8 cellular contexts compared by ENCODE assay signal in the genomic region with DNA sequence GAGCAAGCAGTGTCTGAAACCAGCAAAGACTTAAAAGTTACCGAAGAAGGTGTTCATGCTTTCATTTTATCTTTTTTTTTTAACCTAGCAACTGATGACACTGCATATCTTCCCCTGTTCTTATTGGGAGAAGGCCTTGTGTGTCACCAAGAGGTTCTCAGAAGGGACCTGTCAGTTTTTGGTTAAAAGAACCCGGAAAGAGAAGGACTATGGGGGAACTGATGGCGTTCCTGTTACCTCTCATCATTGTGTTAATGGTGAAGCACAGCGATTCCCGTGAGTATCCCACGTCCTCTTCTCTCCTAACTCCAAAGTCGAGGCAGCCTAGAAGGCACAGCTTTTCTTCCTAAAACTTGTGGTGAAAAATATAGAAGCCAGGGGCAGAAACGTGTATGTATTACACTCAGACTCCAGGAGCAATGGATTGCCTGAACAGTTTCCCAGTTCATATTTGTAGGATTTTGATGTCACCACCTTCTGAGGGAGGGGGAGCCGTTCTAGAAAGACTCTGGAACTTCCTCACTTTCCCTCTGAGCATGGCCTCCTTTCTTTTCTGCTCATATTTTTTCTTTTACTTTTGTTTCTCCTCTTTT. TPM values are rescaled to one million over a fixed set of nuclear protein-coding genes. Genes with fewer than 3 reads are reported as not detected.
A peak's percentile ranks its signal among the peaks of the same experiment; 100 is the strongest.
DNase-seq lines count a peak whose midpoint lies in the region; ATAC-seq and TF ChIP-seq lines count a peak whose summit lies in the region.

A gene (plus strand): TSS at position 185 of the 593 bp plus-strand sequence. CDS start 25 bp downstream, at position 210.

- H3K27me3 Mint-ChIP-seq in activated T-helper 17 cell treated with anti-CD3 and anti-CD28 coated beads, Interleukin-2, amount 50 U/mL, for 72 hours = no peaks in the 10 kb centered on the region

- H3K4me3 ChIP-seq in foreskin fibroblast (ENCODE audit: low read depth in 1 of 2, low read length in 2 of 2) (peak within 1 kb of the TSS; percentile 51 to 70), ovary (peak within 1 kb of the TSS; percentile 46)

- DNase-seq in DMS 273 (lab: John Stamatoyannopoulos, UW; ENCODE audit: unreplicated experiment) = peak; percentile 90
- peak; percentile 33 for DNase-seq in NCI-H82 treated with DMSO at 0.1 percent for 48 hours (lab: John Stamatoyannopoulos, UW; ENCODE audit: unreplicated experiment)
- peak; percentile 73 to 85 for DNase-seq in foreskin fibroblast
- DNase-seq in ovary = peak in 2 of 5 donors; percentile 27 to 46
- no peak for DNase-seq in ecto neural progenitor cell (ENCODE audit: low spot score)

- no peak for TF ChIP-seq CTCF in foreskin fibroblast (IDR thresholded peaks at IDR 0.05; ENCODE audit: low read depth, low read length)
- TF ChIP-seq CTCF in ovary (IDR thresholded peaks at IDR 0.05) = peak in 1 of 3 donors; percentile 13

- H3K9me3 ChIP-seq in ovary = no peaks in the 10 kb centered on the region

- peak within 1 kb of the TSS; percentile 96 for H3K4me3 Mint-ChIP-seq in activated T-helper 17 cell treated with anti-CD3 and anti-CD28 coated beads, Interleukin-2, amount 50 U/mL, for 72 hours

- peak within 1 kb of the TSS; percentile 26 to 85 for H3K27ac ChIP-seq in ovary

- no peaks in the 10 kb centered on the region for H3K9me3 Mint-ChIP-seq in activated T-helper 17 cell treated with anti-CD3 and anti-CD28 coated beads, Interleukin-2, amount 50 U/mL, for 72 hours

- 1% methylated on average over 9 of the region's 9 CpGs for WGBS in ovary, 3 donors

- H3K36me3 Mint-ChIP-seq in activated T-helper 17 cell treated with anti-CD3 and anti-CD28 coated beads, Interleukin-2, amount 50 U/mL, for 72 hours (ENCODE audit: low read depth) = peaks cover 26% of the 10 kb centered on the region

- ATAC-seq in GM19025 (IDR thresholded peaks at IDR 0.05; ENCODE audit: low read depth, unreplicated experiment) (peak; percentile 91), HG03103 (IDR thresholded peaks at IDR 0.05; ENCODE audit: low read depth, unreplicated experiment) (peak; percentile 98)
- ATAC-seq in activated T-helper 17 cell treated with anti-CD3 and anti-CD28 coated beads, Interleukin-2, amount 50 U/mL, for 72 hours (replicated peaks) = peak; percentile 94

- H3K27me3 ChIP-seq in ovary = no peaks in the 10 kb centered on the region

- peak; percentile 54 for TF ChIP-seq POLR2A in ovary (IDR thresholded peaks at IDR 0.05)

- no peak for TF ChIP-seq EP300 in ovary (IDR thresholded peaks at IDR 0.05)

- peaks cover 44% of the 10 kb centered on the region for H3K4me1 Mint-ChIP-seq in activated T-helper 17 cell treated with anti-CD3 and anti-CD28 coated beads, Interleukin-2, amount 50 U/mL, for 72 hours

- peak within 1 kb of the TSS; percentile 84 for H3K27ac Mint-ChIP-seq in activated T-helper 17 cell treated with anti-CD3 and anti-CD28 coated beads, Interleukin-2, amount 50 U/mL, for 72 hours

- peaks cover 11% of the 10 kb centered on the region for H3K4me1 ChIP-seq in ovary (ENCODE audit: insufficient read depth)

- H3K36me3 ChIP-seq in ovary = no peaks in the 10 kb centered on the region

- intact Hi-C loops in ovary (cut with DNase I) = loop anchor here in 2 of 4 donors (5.0 to 10.0 kb wide), 2 partner anchors 53 to 111 kb away; a partner anchor contains a TSS

RNA-seq across cellular contexts. Expression of the gene that starts here (rescaled TPM):
- 10 to 100 TPM; 21.9 to 26.1 TPM for total RNA-seq in activated T-helper 17 cell treated with anti-CD3 and anti-CD28 coated beads, Interleukin-2, amount 50 U/mL, for 72 hours
- total RNA-seq in ovary = 10 to 100 TPM in 6 of 7 donors, 1 to 10 TPM in 1; 7.4 to 21.5 (median 15.5) TPM
- polyA plus RNA-seq in ovary = 10 to 100 TPM in 1 of 2 donors, 1 to 10 TPM in 1; 6.9 to 53.6 TPM
